8 cellular contexts compared by ENCODE assay signal in genomic region chr4:130233377-130234047, GRCh38.
DNase-seq lines count a peak whose midpoint lies in the region; ATAC-seq and TF ChIP-seq lines count a peak whose summit lies in the region.

No MANE protein-coding gene starts in this region.

- TF ChIP-seq CTCF in A673 (conservative IDR thresholded peaks at IDR 0.05; ENCODE audit: low read depth, low read length) (no peak), SK-N-SH (IDR thresholded peaks at IDR 0.05) (no peak), thyroid gland (IDR thresholded peaks at IDR 0.05) (no peak)

- no peaks in the 10 kb centered on the region for H3K36me3 ChIP-seq in A673 (ENCODE audit: insufficient read depth, low read length, poor library complexity, severe bottlenecking)
- H3K36me3 ChIP-seq in SK-N-SH (replicated peaks in 1 of 2; ENCODE audit: control insufficient read depth in 1 of 2, insufficient read depth in 2 of 2, low read length in 1 of 2), result no peaks in the 10 kb centered on the region
- H3K36me3 ChIP-seq in thyroid gland, result no peaks in the 10 kb centered on the region

- no peak for TF ChIP-seq EP300 in SK-N-SH (IDR thresholded peaks at IDR 0.05; ENCODE audit: borderline replicate concordance in 1 of 2, low read depth in 1 of 2, low read length in 1 of 2)

- TF ChIP-seq RAD21 in SK-N-SH (IDR thresholded peaks at IDR 0.05; ENCODE audit: low read length), result no peak

- H4K20me1 ChIP-seq in SK-N-SH (ENCODE audit: insufficient read depth), result no peaks in the 10 kb centered on the region

- H3K4me2 ChIP-seq in SK-N-SH, result 0 out of 2 replicates have a peak overlapping the region, but pooled peaks have one; percentile 9

- ATAC-seq in GM19324 (IDR thresholded peaks at IDR 0.05; ENCODE audit: low FRiP score, unreplicated experiment) (peak; percentile 100), HG03060 (IDR thresholded peaks at IDR 0.05; ENCODE audit: low read depth, unreplicated experiment) (peak; percentile 100)

- H3K9me3 ChIP-seq in A673 (ENCODE audit: low read depth, low read length, poor library complexity, severe bottlenecking), result no peaks in the 10 kb centered on the region
- no peaks in the 10 kb centered on the region for H3K9me3 ChIP-seq in SK-N-SH
- no peaks in the 10 kb centered on the region for H3K9me3 ChIP-seq in thyroid gland

- POLR2A ChIA-PET in A673 (lab: Charles Lee; ENCODE audit: low non-redundant PET), result no interaction called here
- POLR2A ChIA-PET in SK-N-SH (lab: Yijun Ruan, JAX), result no interaction called here

- no peak overlapping the region for H3K27ac ChIP-seq in A673 (ENCODE audit: low read depth, low read length, poor library complexity, severe bottlenecking)
- no peak overlapping the region for H3K27ac ChIP-seq in SK-N-SH (ENCODE audit: low read depth in 2 of 2, low read length in 1 of 2)
- no peak overlapping the region for H3K27ac ChIP-seq in thyroid gland

- peak overlapping the region; percentile 56 for H2AFZ ChIP-seq in SK-N-SH (ENCODE audit: low read depth)

- no peak overlapping the region for H3K9ac ChIP-seq in SK-N-SH

- under 1% methylated on average over 3 of the region's 3 CpGs for WGBS in SK-N-SH (ENCODE audit: low lambda C conversion rate)
- WGBS in thyroid gland, 2 donors, result 72 to 73% methylated on average over 3 of the region's 3 CpGs

- no peaks in the 10 kb centered on the region for H3F3A ChIP-seq in SK-N-SH (replicated peaks; ENCODE audit: insufficient read depth)

- no peaks in the 10 kb centered on the region for H3K9me2 ChIP-seq in SK-N-SH

- peak; percentile 3 for DNase-seq in A673 (ENCODE audit: low spot score)
- no peak for DNase-seq in SK-N-SH
- DNase-seq in COR-L47 (lab: John Stamatoyannopoulos, UW), result no peak
- no peak for DNase-seq in epidermal melanocyte (ENCODE audit: insufficient read length, low spot score)
- DNase-seq in NCI-H1436 (lab: John Stamatoyannopoulos, UW), result no peak
- no peak for DNase-seq in thyroid gland

- intact Hi-C loops in A673 (cut with micrococcal nuclease; ENCODE audit: unreplicated experiment), result no loop called here
- intact Hi-C loops in thyroid gland (cut with DNase I), result no loop called here

- TF ChIP-seq POLR2A in thyroid gland (IDR thresholded peaks at IDR 0.05), result no peak

- BruUV-seq in A673 (replicated peaks; lab: Mats Ljungman, UMichigan), result no TSS peak

- no peaks in the 10 kb centered on the region for H3K79me2 ChIP-seq in SK-N-SH (ENCODE audit: insufficient read depth)

- no peaks in the 10 kb centered on the region for H3K27me3 ChIP-seq in A673 (replicated peaks; ENCODE audit: insufficient read depth, low read depth, low read length, poor library complexity)
- H3K27me3 ChIP-seq in SK-N-SH (ENCODE audit: insufficient read depth), result no peaks in the 10 kb centered on the region
- no peaks in the 10 kb centered on the region for H3K27me3 ChIP-seq in thyroid gland

- H3K4me1 ChIP-seq in A673 (ENCODE audit: insufficient read depth, low read length, poor library complexity, severe bottlenecking), result no peaks in the 10 kb centered on the region
- H3K4me1 ChIP-seq in SK-N-SH (ENCODE audit: control insufficient read depth in 1 of 2, insufficient read depth in 2 of 2, low read depth in 1 of 2, low read length in 1 of 2), result no peaks in the 10 kb centered on the region
- H3K4me1 ChIP-seq in thyroid gland, result no peaks in the 10 kb centered on the region

- H3K4me3 ChIP-seq in A673 (ENCODE audit: low read depth, low read length, poor library complexity, severe bottlenecking) (no peak overlapping the region), SK-N-SH (ENCODE audit: low read depth in 2 of 2, low read length in 1 of 2) (peak overlapping the region in 1 of 2 experiments; percentile 19; a peak in 1 of 4 replicates), thyroid gland (replicated peaks in 1 of 3) (no peak overlapping the region)

- CTCF ChIA-PET in A673 (lab: Charles Lee) (no interaction called here), SK-N-SH (lab: Yijun Ruan, JAX) (no interaction called here)

TF ChIP-seq in SK-N-SH, 30 proteins besides CTCF, POLR2A, EP300 and RAD21:
- TF ChIP-seq JUND (IDR thresholded peaks at IDR 0.05) (no peak), IRF3 (IDR thresholded peaks at IDR 0.05; ENCODE audit: low read depth, low read length) (no peak), PBX3 (IDR thresholded peaks at IDR 0.05) (no peak), REST (IDR thresholded peaks at IDR 0.05; ENCODE audit: low read depth, low read length) (no peak), TAF1 (IDR thresholded peaks at IDR 0.05; ENCODE audit: borderline replicate concordance, low read depth, low read length) (no peak), CHD2 (IDR thresholded peaks at IDR 0.05; ENCODE audit: low read length, partially characterized antibody) (no peak), FOXJ3 (CRISPR knock-in tag; IDR thresholded peaks at IDR 0.05) (no peak), USF2 (IDR thresholded peaks at IDR 0.05; ENCODE audit: borderline replicate concordance, low read depth, low read length) (no peak), FOSL2 (IDR thresholded peaks at IDR 0.05; ENCODE audit: borderline replicate concordance, low read depth) (no peak), MXI1 (IDR thresholded peaks at IDR 0.05; ENCODE audit: low read depth, low read length) (no peak), GABPA (IDR thresholded peaks at IDR 0.05; ENCODE audit: low read depth) (no peak), TCF12 (IDR thresholded peaks at IDR 0.05) (no peak), FOXM1 (IDR thresholded peaks at IDR 0.05; ENCODE audit: low read depth) (no peak), NRF1 (IDR thresholded peaks at IDR 0.05; ENCODE audit: low read depth, low read length) (no peak), GATA2 (CRISPR knock-in tag; IDR thresholded peaks at IDR 0.05) (no peak), USF1 (IDR thresholded peaks at IDR 0.05; ENCODE audit: borderline replicate concordance, low read depth) (no peak), YY1 (IDR thresholded peaks at IDR 0.05; ENCODE audit: low read depth) (no peak), RXRA (IDR thresholded peaks at IDR 0.05; ENCODE audit: borderline replicate concordance, low read depth) (no peak)
